ENCODE assay signal across 14 cellular contexts in the genomic region with DNA sequence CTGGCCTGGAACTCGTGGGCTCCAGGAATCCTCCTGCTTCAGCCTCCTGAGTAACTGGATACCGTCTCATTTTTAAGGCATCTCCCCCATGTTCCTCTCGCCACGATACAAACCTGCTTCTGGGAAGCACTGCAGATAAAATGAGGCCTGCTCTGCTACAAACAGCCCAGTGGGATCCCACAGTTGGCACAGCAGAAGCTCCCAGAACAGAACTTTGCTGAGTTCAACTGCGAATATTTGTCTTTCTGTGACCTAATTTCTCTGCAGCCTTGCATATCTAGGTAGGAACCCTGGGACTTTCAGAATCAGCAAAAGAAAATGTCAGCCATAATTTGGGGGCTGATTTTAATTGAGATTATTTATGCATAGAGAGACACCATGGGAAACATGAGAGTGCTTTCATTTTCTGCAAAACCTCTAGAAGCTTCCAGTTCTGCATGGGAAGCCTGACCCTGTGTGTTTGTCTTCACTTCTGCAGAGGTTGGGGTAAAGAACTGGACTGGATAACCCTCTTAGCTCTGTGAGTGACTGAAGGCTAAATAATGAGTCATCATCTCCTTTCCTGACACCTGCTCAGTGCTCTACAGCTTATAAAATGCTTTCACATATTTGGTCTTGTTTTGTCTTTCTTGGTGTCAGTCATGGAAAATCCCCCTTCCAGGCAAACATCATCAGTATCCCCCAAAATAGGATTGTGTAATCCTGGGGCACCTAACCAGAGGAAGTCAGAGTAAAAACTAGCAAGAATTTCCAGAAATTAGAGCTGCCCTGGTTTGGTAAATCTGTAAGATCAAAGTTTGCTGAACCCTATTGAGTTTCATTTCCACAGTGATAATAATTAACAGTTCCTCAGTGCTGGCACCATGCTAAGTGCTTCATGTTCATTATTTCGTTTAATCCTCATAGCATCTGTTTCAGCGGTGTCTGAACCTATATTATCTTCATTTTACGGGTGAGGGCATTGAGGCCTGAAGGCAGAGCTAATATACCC.
DNase-seq lines count a peak whose midpoint lies in the region; ATAC-seq and TF ChIP-seq lines count a peak whose summit lies in the region.
"Had no signal": no experiment of that assay in that cellular context is flagged by ENCODE, and none has a peak within 500 bp of the region (broad histone marks: within the 10 kb centered on the region; RNA-seq: fewer than 3 reads in every experiment).

No MANE protein-coding gene starts in this region.

- no peak overlapping the region for H3K9ac ChIP-seq in endodermal cell (ENCODE audit: extremely low read depth, low read length, poor library complexity, severe bottlenecking)

- H3K9me3 ChIP-seq in endodermal cell (ENCODE audit: control insufficient read depth, low read length): no peaks in the 10 kb centered on the region

- H3K4me1 ChIP-seq in endodermal cell (ENCODE audit: control insufficient read depth, insufficient read depth, low read length): no peaks in the 10 kb centered on the region
- H3K4me1 ChIP-seq: SJSA1 had no signal

- ATAC-seq in GM18870 (IDR thresholded peaks at IDR 0.05; ENCODE audit: unreplicated experiment) (peak; percentile 97), GM21717 (IDR thresholded peaks at IDR 0.05; ENCODE audit: unreplicated experiment) (peak; percentile 93), HG03280 (IDR thresholded peaks at IDR 0.05; ENCODE audit: unreplicated experiment) (peak; percentile 93)
- ATAC-seq: HCT116 had no signal

- H3K27ac Mint-ChIP-seq in immature natural killer cell: peak overlapping the region in 5 of 6 donors; percentile 49 to 71 (median 66)
- no peak overlapping the region for H3K27ac Mint-ChIP-seq in endodermal cell

- H3K4me3 Mint-ChIP-seq in immature natural killer cell (no peak overlapping the region), endodermal cell (no peak overlapping the region)

- 86 to 87% methylated on average over 8 of the region's 8 CpGs for WGBS in endodermal cell (ENCODE audit: insufficient coverage in 1 of 2, insufficient read length in 1 of 2), 2 experiments

- no peaks in the 10 kb centered on the region for H3K36me3 ChIP-seq in endodermal cell (ENCODE audit: control insufficient read depth, insufficient read depth, low read length)
- H3K36me3 ChIP-seq: SJSA1 had no signal

- no peak overlapping the region for H3K4me3 ChIP-seq in endodermal cell (ENCODE audit: low read length)
- H3K4me3 ChIP-seq: SJSA1 had no signal

- no peak overlapping the region for H3K27ac ChIP-seq in endodermal cell (ENCODE audit: low read depth, low read length)
- H3K27ac ChIP-seq: SJSA1 had no signal

- H3K36me3 Mint-ChIP-seq in immature natural killer cell: no peaks in the 10 kb centered on the region
- no peaks in the 10 kb centered on the region for H3K36me3 Mint-ChIP-seq in endodermal cell (ENCODE audit: low read depth)

- TF ChIP-seq CTCF in endodermal cell (conservative IDR thresholded peaks at IDR 0.05): no peak

- H3K27me3 Mint-ChIP-seq in immature natural killer cell (ENCODE audit: low read depth in 3 of 3): peaks cover 0 to 3% (median 2%) of the 10 kb centered on the region in 3 donors
- H3K27me3 Mint-ChIP-seq in endodermal cell (ENCODE audit: insufficient read depth): no peaks in the 10 kb centered on the region

- H3K4me1 Mint-ChIP-seq in immature natural killer cell (peaks cover 0 to 6% of the 10 kb centered on the region in 2 donors), endodermal cell (no peaks in the 10 kb centered on the region)

- no peaks in the 10 kb centered on the region for H3K9me3 Mint-ChIP-seq in immature natural killer cell
- H3K9me3 Mint-ChIP-seq in endodermal cell: peaks cover 5% of the 10 kb centered on the region

- H3K27me3 ChIP-seq in endodermal cell (ENCODE audit: control insufficient read depth, insufficient read depth, low read length, poor library complexity, severe bottlenecking): no peaks in the 10 kb centered on the region
- H3K27me3 ChIP-seq: SJSA1 had no signal

- DNase-seq in immature natural killer cell (peak in 1 of 3 donors; percentile 9), DMS79 (lab: John Stamatoyannopoulos, UW) (no peak), NCI-H187 treated with DMSO at 0.1 percent for 48 hours (lab: John Stamatoyannopoulos, UW) (no peak), AG08395 (ENCODE audit: low spot score) (no peak), endodermal cell (no peak)
- DNase-seq: activated CD4-positive, alpha-beta T cell treated with anti-CD3 and anti-CD28 coated beads for 4 hours; amygdala; DMS153; NCI-H1105 treated with DMSO at 0.1 percent for 48 hours had no signal
